Comparison of ENCODE assay signal across 9 cellular contexts in genomic region chr19:44955500-44956439, GRCh38. TPM values are rescaled to one million over a fixed set of nuclear protein-coding genes. Genes with fewer than 3 reads are reported as not detected.
DNase-seq lines count a peak whose midpoint lies in the region; TF ChIP-seq lines count a peak whose summit lies in the region.
"Had no signal": no experiment of that assay in that cellular context is flagged by ENCODE, and none has a peak within 500 bp of the region (broad histone marks: within the 10 kb centered on the region; RNA-seq: fewer than 3 reads in every experiment).

No MANE protein-coding gene starts in this region.

- in situ Hi-C loops in HAP-1 (cut with MboI; ENCODE audit: low sequenced_read_pairs) = no loop called here

- H3K9ac ChIP-seq in neural progenitor cell = peak overlapping the region; percentile 99

- intact Hi-C loops in CD4-positive, alpha-beta memory T cell (cut with micrococcal nuclease) = loop anchor here (1.0 to 10.0 kb wide), 7 partner anchors 40 to 261 kb away; partner anchors contain the start of genes BLOC1S3, CEACAM16, GEMIN7 and TRAPPC6A

- peak overlapping the region; percentile 62 for H2AFZ ChIP-seq in neural progenitor cell (replicated peaks)

- POLR2A ChIA-PET in CD4-positive, alpha-beta memory T cell (lab: Charles Lee; ENCODE audit: partially characterized antibody) = interaction anchor here (0.7 to 3.9 kb wide), 9 partner anchors 11 to 513 kb away, joined by 3 to 22 read pairs (median 12); partner anchors contain the start of genes BLOC1S3, CLASRP, RELB and TOMM40

- peaks cover 43% of the 10 kb centered on the region for H3K4me1 ChIP-seq in CD4-positive, alpha-beta memory T cell (ENCODE audit: insufficient read depth, low read length)
- H3K4me1 ChIP-seq in HAP-1 (peaks cover 6% of the 10 kb centered on the region), SJCRH30 (peaks cover 5% of the 10 kb centered on the region; the same call in 1 of the 2 replicates), neural progenitor cell (peaks cover 7% of the 10 kb centered on the region)

- peak overlapping the region; percentile 91 for H3K27ac ChIP-seq in CD4-positive, alpha-beta memory T cell (ENCODE audit: low read depth, low read length)
- H3K27ac ChIP-seq in SJCRH30 (peak overlapping the region; percentile 91), neural progenitor cell (peak overlapping the region; percentile 50)

- H3K79me2 ChIP-seq in neural progenitor cell (ENCODE audit: low read depth) = peaks cover 61% of the 10 kb centered on the region

- peaks cover 8 to 22% of the 10 kb centered on the region in 2 donors for H3K36me3 Mint-ChIP-seq in CD4-positive, alpha-beta memory T cell
- H3K36me3 Mint-ChIP-seq in neural progenitor cell = peaks cover 3% of the 10 kb centered on the region

- no peak for DNase-seq in CD4-positive, alpha-beta memory T cell
- DNase-seq in HAP-1 (ENCODE audit: low spot score in 2 of 2) (no peak), SJCRH30 (no peak), erythroblast (lab: John Stamatoyannopoulos, UW) (peak; percentile 46 to 53), neural progenitor cell (ENCODE audit: low spot score) (no peak), SKM-1 (lab: John Stamatoyannopoulos, UW; ENCODE audit: unreplicated experiment) (no peak), LoVo (ENCODE audit: low spot score) (no peak)
- no peak for DNase-seq in stimulated activated naive CD4-positive, alpha-beta T cell treated with Interleukin-2 at 50 U/mL for 16 hours (lab: John Stamatoyannopoulos, UW)

- H3K4me3 Mint-ChIP-seq in CD4-positive, alpha-beta memory T cell = peak overlapping the region; percentile 92 to 99 (median 98)
- peak overlapping the region; percentile 98 for H3K4me3 Mint-ChIP-seq in neural progenitor cell

- peaks cover 0 to 6% (median 0%) of the 10 kb centered on the region in 8 donors for H3K9me3 Mint-ChIP-seq in CD4-positive, alpha-beta memory T cell
- no peaks in the 10 kb centered on the region for H3K9me3 Mint-ChIP-seq in neural progenitor cell

- no peaks in the 10 kb centered on the region for H3K27me3 Mint-ChIP-seq in CD4-positive, alpha-beta memory T cell
- H3K27me3 Mint-ChIP-seq in neural progenitor cell (ENCODE audit: insufficient read depth, low read depth) = peaks cover 7% of the 10 kb centered on the region

- H4K20me1 ChIP-seq in neural progenitor cell (ENCODE audit: low read depth) = peaks cover 47% of the 10 kb centered on the region

- H3K36me3 ChIP-seq in CD4-positive, alpha-beta memory T cell (ENCODE audit: insufficient read depth, low read length) = no peaks in the 10 kb centered on the region
- peaks cover 13% of the 10 kb centered on the region; the same call in 1 of the 2 replicates for H3K36me3 ChIP-seq in HAP-1 (replicated peaks)
- H3K36me3 ChIP-seq in SJCRH30 = no peaks in the 10 kb centered on the region
- no peaks in the 10 kb centered on the region for H3K36me3 ChIP-seq in neural progenitor cell

- H3K9me3 ChIP-seq in CD4-positive, alpha-beta memory T cell (ENCODE audit: control insufficient read depth in 1 of 2, low read length in 2 of 2) = no peaks in the 10 kb centered on the region
- H3K9me3 ChIP-seq in HAP-1 (no peaks in the 10 kb centered on the region), SJCRH30 (replicated peaks) (no peaks in the 10 kb centered on the region), neural progenitor cell (ENCODE audit: low read depth) (no peaks in the 10 kb centered on the region)

- H3K4me3 ChIP-seq in CD4-positive, alpha-beta memory T cell (ENCODE audit: low read length in 2 of 2) = peak overlapping the region; percentile 82 to 96
- peak overlapping the region; percentile 98 for H3K4me3 ChIP-seq in HAP-1
- peak overlapping the region; percentile 96 for H3K4me3 ChIP-seq in SJCRH30
- H3K4me3 ChIP-seq in neural progenitor cell = peak overlapping the region; percentile 98

- H3F3A ChIP-seq in neural progenitor cell (ENCODE audit: low read depth) = peaks cover 20% of the 10 kb centered on the region

- H3K4me1 Mint-ChIP-seq in CD4-positive, alpha-beta memory T cell = peaks cover 36 to 63% (median 50%) of the 10 kb centered on the region in 4 donors
- H3K4me1 Mint-ChIP-seq in neural progenitor cell = peaks cover 34% of the 10 kb centered on the region

- H3K4me2 ChIP-seq in neural progenitor cell = peak overlapping the region; percentile 100

- no peak for TF ChIP-seq CTCF in neural progenitor cell (IDR thresholded peaks at IDR 0.05)

- H3K27ac Mint-ChIP-seq in CD4-positive, alpha-beta memory T cell = peak overlapping the region; percentile 87 to 99 (median 98)
- peak overlapping the region; percentile 50 for H3K27ac Mint-ChIP-seq in neural progenitor cell

- CTCF ChIA-PET in CD4-positive, alpha-beta memory T cell (lab: Charles Lee; ENCODE audit: partially characterized antibody) = no interaction called here

- H3K27me3 ChIP-seq in CD4-positive, alpha-beta memory T cell (ENCODE audit: insufficient read depth, low read length) = no peaks in the 10 kb centered on the region
- H3K27me3 ChIP-seq in HAP-1 (ENCODE audit: low read depth) (no peaks in the 10 kb centered on the region), SJCRH30 (no peaks in the 10 kb centered on the region), neural progenitor cell (no peaks in the 10 kb centered on the region)

- no peak for TF ChIP-seq POLR2A in erythroblast (IDR thresholded peaks at IDR 0.05; ENCODE audit: low read length)

RNA-seq across cellular contexts. Expression of gene CLPTM1, which starts 0.6 kb away (rescaled TPM):
- 10 to 100 TPM; 85.1 to 86.4 TPM for total RNA-seq in CD4-positive, alpha-beta memory T cell
- polyA plus RNA-seq in CD4-positive, alpha-beta memory T cell = 10 to 100 TPM; 16.6 to 27.5 TPM
- total RNA-seq in SJCRH30 (2014; rRNA removed; shearing (Covaris generic)) = 36.0 and 37.9 TPM in 2 replicates
- total RNA-seq in neural progenitor cell (ENCODE audit: low replicate concordance) = 12.1 and 27.9 TPM in 2 replicates

RNA-seq across cellular contexts. Expression of gene APOC2, which starts 9.9 kb away (rescaled TPM):
- total RNA-seq in CD4-positive, alpha-beta memory T cell = under 1 TPM in 1 of 2 experiments, not detected in 1; 0.49 TPM
- not detected for polyA plus RNA-seq in CD4-positive, alpha-beta memory T cell
- total RNA-seq in SJCRH30 (2014; rRNA removed; shearing (Covaris generic)) = not detected in 2 replicates
- total RNA-seq in neural progenitor cell (ENCODE audit: low replicate concordance) = not detected in 2 replicates
- total RNA-seq: HT1080 had no signal

RNA-seq across cellular contexts. Expression of gene APOC4, which starts 13.7 kb away (rescaled TPM):
- not detected for total RNA-seq in CD4-positive, alpha-beta memory T cell
- not detected for polyA plus RNA-seq in CD4-positive, alpha-beta memory T cell
- total RNA-seq in SJCRH30 (2014; rRNA removed; shearing (Covaris generic)) = 0.20 TPM in 1 of 2 replicates, not detected in the other
- not detected in 2 replicates for total RNA-seq in neural progenitor cell (ENCODE audit: low replicate concordance)
- total RNA-seq: HT1080 had no signal

RNA-seq across cellular contexts. Expression of gene APOC1, which starts 41.4 kb away (rescaled TPM):
- total RNA-seq in CD4-positive, alpha-beta memory T cell = 1 to 10 TPM; 6.4 to 7.0 TPM
- polyA plus RNA-seq in CD4-positive, alpha-beta memory T cell = not detected
- 18.3 and 22.9 TPM in 2 replicates for total RNA-seq in SJCRH30 (2014; rRNA removed; shearing (Covaris generic))
- total RNA-seq in neural progenitor cell (ENCODE audit: low replicate concordance) = 16.1 and 17.6 TPM in 2 replicates

RNA-seq across cellular contexts. Expression of gene RELB, which starts 45.5 kb away (rescaled TPM):
- total RNA-seq in CD4-positive, alpha-beta memory T cell = 10 to 100 TPM; 38.8 to 39.8 TPM
- 10 to 100 TPM; 19.7 to 31.2 TPM for polyA plus RNA-seq in CD4-positive, alpha-beta memory T cell
- 2.8 and 4.0 TPM in 2 replicates for total RNA-seq in SJCRH30 (2014; rRNA removed; shearing (Covaris generic))
- 0.43 and 5.9 TPM in 2 replicates for total RNA-seq in neural progenitor cell (ENCODE audit: low replicate concordance)

Comparison
In these comparisons a context has a peak if more than half of its experiments do, and no peak if none do; other contexts are left out.
1. DNase-seq: peak in erythroblast (2 of 2); none in CD4-positive, alpha-beta memory T cell (0 of 5), HAP-1 (0 of 2), SJCRH30 (0 of 2), neural progenitor cell (single experiment), SKM-1 (single experiment), LoVo (single experiment) and stimulated activated naive CD4-positive, alpha-beta T cell treated with Interleukin-2 at 50 U/mL for 16 hours (single experiment).
2. Peak in every context shown above with its lines, with median percentiles within 50 percentile points of each other: H3K27ac ChIP-seq and H3K4me3 ChIP-seq.